In the genomic region with DNA sequence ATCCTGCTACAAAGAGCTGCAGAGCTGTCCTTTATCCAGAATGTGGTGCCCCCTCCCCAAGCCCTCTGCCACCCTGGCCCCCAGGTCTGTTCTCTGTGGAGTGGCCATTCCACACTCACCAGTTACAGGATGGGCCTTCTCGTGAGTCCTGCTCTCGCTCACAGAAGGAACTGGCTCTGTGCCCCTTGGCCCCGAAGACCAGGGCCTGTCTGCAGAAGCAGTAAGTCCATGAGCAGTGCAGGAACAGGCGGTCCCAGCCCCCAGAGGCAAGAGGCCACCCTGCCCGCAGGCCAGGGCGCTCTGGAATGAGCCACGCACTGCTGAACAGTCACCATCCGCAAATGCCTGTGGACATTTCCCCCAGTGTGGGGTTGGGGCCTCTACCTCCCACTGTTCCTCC, we compare ENCODE assay signal across 22 cellular contexts.
"Had no signal": no experiment of that assay in that cellular context is flagged by ENCODE, and none has a peak within 500 bp of the region (broad histone marks: within the 10 kb centered on the region; RNA-seq: fewer than 3 reads in every experiment).

No MANE protein-coding gene starts in this region.

- H3K4me3 ChIP-seq: ascending aorta, body of pancreas, MG63 had no signal

- DNase-seq: activated CD4-positive, alpha-beta T cell treated with anti-CD3 and anti-CD28 coated beads for 4 hours; activated CD8-positive, alpha-beta memory T cell treated with anti-CD3 and anti-CD28 coated beads, Interleukin-2, amount 50 U/mL, for 48 hours; activated CD8-positive, alpha-beta T cell treated with anti-CD3 and anti-CD28 coated beads for 36 hours; activated effector memory CD4-positive, alpha-beta T cell treated with Interleukin-2 at 50 U/mL for 16 hours; activated naive CD4-positive, alpha-beta T cell; activated T-cell treated with anti-CD3 and anti-CD28 coated beads, Interleukin-2, amount 50 U/mL, for 1 hour; amniotic stem cell; body of pancreas; central memory CD4-positive, alpha-beta T cell; MG63; MV-4-11; NCI-H1105; NCI-H1436; NCI-H1694 treated with DMSO at 0.1 percent for 48 hours; NCI-H2029 treated with DMSO at 0.1 percent for 48 hours; NCI-H510A treated with DMSO at 0.1 percent for 48 hours; NK-92 treated with Interleukin-12 subunit alpha and Interleukin-12 subunit beta, amount 100 ng/mL, for 24 hours; PC-3; SHP77 treated with DMSO at 0.1 percent for 48 hours; T-helper 1 cell had no signal

- H3K36me3 ChIP-seq: ascending aorta, MG63 had no signal

- ATAC-seq: activated CD4-positive, CD25-positive, alpha-beta regulatory T cell treated with anti-CD3 and anti-CD28 coated beads, Interleukin-2, amount 50 U/mL, for 24 hours; activated CD8-positive, alpha-beta T cell treated with anti-CD3 and anti-CD28 coated beads for 36 hours; body of pancreas; PC-3 had no signal

- H3K9me3 ChIP-seq: ascending aorta, body of pancreas, MG63 had no signal

- H3K4me1 ChIP-seq: ascending aorta, body of pancreas had no signal

- H3K27ac ChIP-seq: ascending aorta, body of pancreas had no signal

- H3K27me3 ChIP-seq: ascending aorta, body of pancreas, MG63 had no signal
